Comparison of ENCODE assay signal across 1 cellular context in genomic region chr2:169584005-169584877, GRCh38.
TF ChIP-seq lines count a peak whose summit lies in the region.

PPIG (plus strand) TSS chr2:169584351; CDS start chr2:169604042, 19,691 bp downstream.

TF ChIP-seq in HEK293, 187 proteins besides CTCF, POLR2A, EP300 and RAD21 (continued from another document):
- no peak for TF ChIP-seq PRDM6 (tag by site-specific recombination; IDR thresholded peaks at IDR 0.05)
- peak; percentile 83 for TF ChIP-seq ZNF580 (tag by site-specific recombination; IDR thresholded peaks at IDR 0.05)
- TF ChIP-seq ZBTB10 (tag by site-specific recombination; IDR thresholded peaks at IDR 0.05) = no peak
- TF ChIP-seq ZXDB (tag by site-specific recombination; IDR thresholded peaks at IDR 0.05) = peak; percentile 91
- peak; percentile 55; the same call in 1 of the 2 replicates for TF ChIP-seq KLF7 (tag by site-specific recombination; IDR thresholded peaks at IDR 0.05; ENCODE audit: borderline replicate concordance)
- no peak for TF ChIP-seq ZNF529 (tag by site-specific recombination; IDR thresholded peaks at IDR 0.05; ENCODE audit: insufficient replicate concordance)
- 0 out of 2 replicates have a peak, but pooled peaks have one; percentile 21 for TF ChIP-seq PRDM10 (tag by site-specific recombination; IDR thresholded peaks at IDR 0.05)
- TF ChIP-seq ZBTB26 (tag by site-specific recombination; optimal IDR thresholded peaks at IDR 0.05) = peak; percentile 21
- no peak for TF ChIP-seq ZNF623 (tag by site-specific recombination; IDR thresholded peaks at IDR 0.05)
- peak; percentile 48; the same call in 1 of the 2 replicates for TF ChIP-seq EGR2 (tag by site-specific recombination; IDR thresholded peaks at IDR 0.05; ENCODE audit: low read depth)
- peak; percentile 73 for TF ChIP-seq ZNF341 (tag by site-specific recombination; IDR thresholded peaks at IDR 0.05; ENCODE audit: low read depth)
- peak; percentile 69; the same call in 1 of the 2 replicates for TF ChIP-seq ZNF639 (tag by site-specific recombination; IDR thresholded peaks at IDR 0.05)
